Comparison of ENCODE assay signal across 13 cellular contexts in genomic region chr1:62209931-62210595, GRCh38. TPM values are rescaled to one million over a fixed set of nuclear protein-coding genes. Genes with fewer than 3 reads are reported as not detected.
DNase-seq lines count a peak whose midpoint lies in the region; ATAC-seq and TF ChIP-seq lines count a peak whose summit lies in the region.
"Had no signal": no experiment of that assay in that cellular context is flagged by ENCODE, and none has a peak within 500 bp of the region (broad histone marks: within the 10 kb centered on the region; RNA-seq: fewer than 3 reads in every experiment).

No MANE protein-coding gene starts in this region.

- no peak overlapping the region for H3K18ac ChIP-seq in mesenchymal stem cell (ENCODE audit: low read depth in 1 of 2, low read length in 2 of 2)

- ATAC-seq in RWPE2 (ENCODE audit: low read depth) (peak; percentile 91), GM18861 (IDR thresholded peaks at IDR 0.05; ENCODE audit: unreplicated experiment) (no peak), left lung (no peak)
- ATAC-seq: activated CD8-positive, alpha-beta memory T cell treated with anti-CD3 and anti-CD28 coated beads, Interleukin-2, amount 10 ng/mL, durations not matched to agents 7 days and 5 days; SK-N-SH treated with all-trans-retinoic acid at 6 μM for 48 hours had no signal

- no peak overlapping the region for H2AFZ ChIP-seq in mesenchymal stem cell (ENCODE audit: low read depth, low read length)

- H4K8ac ChIP-seq in mesenchymal stem cell (ENCODE audit: low read length) = no peak overlapping the region

- no peak overlapping the region for H3K4ac ChIP-seq in mesenchymal stem cell (ENCODE audit: low read depth in 1 of 2, low read length in 2 of 2)

- H2BK12ac ChIP-seq in mesenchymal stem cell (ENCODE audit: low read length in 2 of 2) = no peak overlapping the region

- no peak overlapping the region for H3K23ac ChIP-seq in mesenchymal stem cell (ENCODE audit: low read length in 2 of 2)

- no peak overlapping the region for H2BK5ac ChIP-seq in mesenchymal stem cell (ENCODE audit: low read depth, low read length, poor library complexity, severe bottlenecking)

- H3K27ac ChIP-seq in RWPE2 (ENCODE audit: poor library complexity, severe bottlenecking) (peak overlapping the region; percentile 66), mesenchymal stem cell (ENCODE audit: low read length, poor library complexity, severe bottlenecking) (no peak overlapping the region), left lung (no peak overlapping the region)

- no peaks in the 10 kb centered on the region for H3K27me3 ChIP-seq in RWPE2 (ENCODE audit: insufficient read depth, poor library complexity, severe bottlenecking)
- H3K27me3 ChIP-seq in mesenchymal stem cell (ENCODE audit: control insufficient read depth in 1 of 2, insufficient read depth in 1 of 2, low read length in 2 of 2) = no peaks in the 10 kb centered on the region
- H3K27me3 ChIP-seq in left lung = no peaks in the 10 kb centered on the region

- H3K4me1 ChIP-seq in RWPE2 (ENCODE audit: insufficient read depth, poor library complexity, severe bottlenecking) (peaks cover 5% of the 10 kb centered on the region), mesenchymal stem cell (ENCODE audit: control insufficient read depth, insufficient read depth, low read depth, low read length) (no peaks in the 10 kb centered on the region), left lung (no peaks in the 10 kb centered on the region)

- peak overlapping the region; percentile 9 for H3K4me2 ChIP-seq in mesenchymal stem cell (ENCODE audit: low read length, poor library complexity, severe bottlenecking)

- intact Hi-C loops in left lung (cut with DNase I) = no loop called here

- DNase-seq in COLO829 (ENCODE audit: low spot score) (peak; percentile 8), HPDE6-E6E7 (ENCODE audit: extremely low spot score) (peak; percentile 34), RWPE2 (ENCODE audit: low spot score) (no peak), mesenchymal stem cell (no peak), NCI-H1694 treated with DMSO at 0.1 percent for 48 hours (lab: John Stamatoyannopoulos, UW) (no peak), left lung (no peak), NCI-H82 (lab: John Stamatoyannopoulos, UW) (no peak)
- DNase-seq: activated CD8-positive, alpha-beta memory T cell treated with anti-CD3 and anti-CD28 coated beads, Interleukin-2, amount 10 ng/mL, durations not matched to agents 7 days and 5 days; activated naive CD4-positive, alpha-beta T cell treated with Interleukin-2 at 50 U/mL for 16 hours; C1 segment of cervical spinal cord had no signal

- no peak overlapping the region for H3K9ac ChIP-seq in mesenchymal stem cell (ENCODE audit: low read length)

- no peak overlapping the region for H2BK15ac ChIP-seq in mesenchymal stem cell (ENCODE audit: low read depth, poor library complexity, severe bottlenecking)

- no peak overlapping the region for H3K14ac ChIP-seq in mesenchymal stem cell (ENCODE audit: low read length in 2 of 2)

- peaks cover 11% of the 10 kb centered on the region for H3K9me3 ChIP-seq in RWPE2 (ENCODE audit: severe bottlenecking)
- peaks cover 32% of the 10 kb centered on the region for H3K9me3 ChIP-seq in mesenchymal stem cell (ENCODE audit: control insufficient read depth, low read length)
- H3K9me3 ChIP-seq in left lung = peaks cover 0 to 20% of the 10 kb centered on the region in 2 donors

- H4K91ac ChIP-seq in mesenchymal stem cell (ENCODE audit: low read length) = no peak overlapping the region

- peak; percentile 70 for TF ChIP-seq CTCF in RWPE2 (IDR thresholded peaks at IDR 0.05; ENCODE audit: poor library complexity, severe bottlenecking)
- no peak for TF ChIP-seq CTCF in left lung (IDR thresholded peaks at IDR 0.05)

- H3K79me1 ChIP-seq in mesenchymal stem cell (replicated peaks; ENCODE audit: low read length, poor library complexity, severe bottlenecking) = no peaks in the 10 kb centered on the region

- H2BK120ac ChIP-seq in mesenchymal stem cell (ENCODE audit: low read depth, low read length) = no peak overlapping the region

- no peak overlapping the region for H2AK5ac ChIP-seq in mesenchymal stem cell (ENCODE audit: low read length, severe bottlenecking)

- H3K36me3 ChIP-seq in RWPE2 (ENCODE audit: low read depth) (no peaks in the 10 kb centered on the region), mesenchymal stem cell (ENCODE audit: control insufficient read depth in 1 of 2, insufficient read depth in 2 of 2, low read depth in 1 of 2, low read length in 2 of 2) (no peaks in the 10 kb centered on the region), left lung (no peaks in the 10 kb centered on the region)

- H3K4me3 ChIP-seq in RWPE2 (ENCODE audit: severe bottlenecking) (no peak overlapping the region), mesenchymal stem cell (ENCODE audit: insufficient read depth in 1 of 2, low read depth in 1 of 2, low read length in 2 of 2) (no peak overlapping the region), left lung (no peak overlapping the region)

- WGBS in mesenchymal stem cell = 100% methylated on average over 1 of the region's 1 CpG

RNA-seq across cellular contexts. Expression of gene L1TD1, which starts 15.4 kb away (rescaled TPM):
- 0.01 TPM for polyA plus RNA-seq in mesenchymal stem cell (2013, experiment 1 of 2)
- polyA plus RNA-seq in mesenchymal stem cell (2013, experiment 2 of 2) = 0.01 TPM
- total RNA-seq in left lung = 1 to 10 TPM in 1 of 2 donors, under 1 TPM in 1; 0.93 to 1.3 TPM
- total RNA-seq: activated CD8-positive, alpha-beta memory T cell treated with anti-CD3 and anti-CD28 coated beads, Interleukin-2, amount 10 ng/mL, durations not matched to agents 7 days and 5 days; ureter had no signal

Comparison
In these comparisons a context has a peak if more than half of its experiments do, and no peak if none do; other contexts are left out.
1. DNase-seq: peak in COLO829 (single experiment) and HPDE6-E6E7 (single experiment); none in RWPE2 (single experiment), mesenchymal stem cell (single experiment), NCI-H1694 treated with DMSO at 0.1 percent for 48 hours (single experiment), left lung (0 of 2) and NCI-H82 (single experiment).